Comparison of ENCODE assay signal across 12 cellular contexts in genomic region chr3:66423791-66424190, GRCh38.
DNase-seq lines count a peak whose midpoint lies in the region; ATAC-seq and TF ChIP-seq lines count a peak whose summit lies in the region.
"Had no signal": no experiment of that assay in that cellular context is flagged by ENCODE, and none has a peak within 500 bp of the region (broad histone marks: within the 10 kb centered on the region; RNA-seq: fewer than 3 reads in every experiment).

No MANE protein-coding gene starts in this region.

- H3K9me3 Mint-ChIP-seq in nephron (peaks cover 35% of the 10 kb centered on the region), progenitor cell of endocrine pancreas (ENCODE audit: low read depth) (peaks cover 23% of the 10 kb centered on the region)

- no peak overlapping the region for H3K9ac ChIP-seq in GM23248

- H3F3A ChIP-seq in GM23248 (ENCODE audit: insufficient read depth), result peaks cover 13% of the 10 kb centered on the region

- H3K27me3 Mint-ChIP-seq in nephron (ENCODE audit: low read depth), result no peaks in the 10 kb centered on the region
- no peaks in the 10 kb centered on the region for H3K27me3 Mint-ChIP-seq in progenitor cell of endocrine pancreas
- H3K27me3 Mint-ChIP-seq: activated CD4-positive, alpha-beta T cell treated with anti-CD3 and anti-CD28 coated beads, Interleukin-2, amount 10 ng/mL, durations not matched to agents 24 days and 14 days; stimulated activated naive CD8-positive, alpha-beta T cell treated with anti-CD3 and anti-CD28 coated beads, Interleukin-15, Interleukin-2, amounts not matched to agents 100 ng/mL and 50 ng/mL, for 24 hours had no signal

- no peak for ATAC-seq in HG02642 (IDR thresholded peaks at IDR 0.05; ENCODE audit: poor library complexity, unreplicated experiment)

- H3K27ac Mint-ChIP-seq in nephron, result peak overlapping the region in 2 of 3 experiments; percentile 56 to 59
- H3K27ac Mint-ChIP-seq in progenitor cell of endocrine pancreas, result no peak overlapping the region
- H3K27ac Mint-ChIP-seq: activated CD4-positive, alpha-beta T cell treated with anti-CD3 and anti-CD28 coated beads, Interleukin-2, amount 10 ng/mL, durations not matched to agents 24 days and 14 days; stimulated activated naive CD8-positive, alpha-beta T cell treated with anti-CD3 and anti-CD28 coated beads, Interleukin-15, Interleukin-2, amounts not matched to agents 100 ng/mL and 50 ng/mL, for 24 hours had no signal

- no peak overlapping the region for H3K4me3 ChIP-seq in AG10803 (ENCODE audit: low read length)
- no peak overlapping the region for H3K4me3 ChIP-seq in GM23248
- H3K4me3 ChIP-seq in coronary artery, result no peak overlapping the region
- H3K4me3 ChIP-seq: hepatocyte had no signal

- DNase-seq in AG10803 (ENCODE audit: low read depth), result peak; percentile 75
- peak; percentile 88 for DNase-seq in GM23248
- DNase-seq in coronary artery (ENCODE audit: low spot score), result peak; percentile 59
- no peak for DNase-seq in progenitor cell of endocrine pancreas (ENCODE audit: low spot score, unreplicated experiment)
- DNase-seq in NCI-H510A treated with DMSO at 0.1 percent for 48 hours (lab: John Stamatoyannopoulos, UW), result no peak
- DNase-seq: activated CD4-positive, alpha-beta T cell treated with anti-CD3 and anti-CD28 coated beads, Interleukin-2, amount 10 ng/mL, durations not matched to agents 24 days and 14 days; activated naive CD4-positive, alpha-beta T cell treated with anti-CD3 and anti-CD28 coated beads, Interleukin-2, amount 50 U/mL, for 16 hours; effector CD8-positive, alpha-beta T cell had no signal

- H3K36me3 Mint-ChIP-seq in nephron (ENCODE audit: low read depth) (peaks cover 46% of the 10 kb centered on the region), progenitor cell of endocrine pancreas (ENCODE audit: insufficient read depth) (peaks cover 42% of the 10 kb centered on the region)

- H3K27me3 ChIP-seq in GM23248 (replicated peaks; ENCODE audit: insufficient read depth), result no peaks in the 10 kb centered on the region
- H3K27me3 ChIP-seq: hepatocyte had no signal

- TF ChIP-seq CTCF in AG10803 (conservative IDR thresholded peaks at IDR 0.05; ENCODE audit: low read length) (peak; percentile 10; the same call in 1 of the 2 replicates), coronary artery (IDR thresholded peaks at IDR 0.05) (no peak), nephron (IDR thresholded peaks at IDR 0.05; ENCODE audit: unreplicated experiment in 3 of 3) (no peak), progenitor cell of endocrine pancreas (IDR thresholded peaks at IDR 0.05; ENCODE audit: unreplicated experiment) (no peak)

- no peaks in the 10 kb centered on the region for H4K20me1 ChIP-seq in GM23248 (ENCODE audit: insufficient read depth)

- no peaks in the 10 kb centered on the region for H3K9me3 ChIP-seq in GM23248 (ENCODE audit: low read depth)

- H3K4me3 Mint-ChIP-seq in nephron (no peak overlapping the region), progenitor cell of endocrine pancreas (ENCODE audit: low read depth) (no peak overlapping the region)
- H3K4me3 Mint-ChIP-seq: activated CD4-positive, alpha-beta T cell treated with anti-CD3 and anti-CD28 coated beads, Interleukin-2, amount 10 ng/mL, durations not matched to agents 24 days and 14 days; stimulated activated naive CD8-positive, alpha-beta T cell treated with anti-CD3 and anti-CD28 coated beads, Interleukin-15, Interleukin-2, amounts not matched to agents 100 ng/mL and 50 ng/mL, for 24 hours had no signal

- H3K9me2 ChIP-seq in GM23248 (ENCODE audit: insufficient read depth), result no peaks in the 10 kb centered on the region

- no peak overlapping the region for H2AFZ ChIP-seq in GM23248
- H2AFZ ChIP-seq: hepatocyte had no signal

- H3K4me2 ChIP-seq in GM23248 (ENCODE audit: unreplicated experiment), result peak overlapping the region; percentile 51
- H3K4me2 ChIP-seq: hepatocyte had no signal

- WGBS in GM23248 (ENCODE audit: low coverage in 1 of 2, low lambda C conversion rate in 2 of 2, missing lambda C conversion rate in 2 of 2), 2 experiments, result 0 to 5% methylated on average over 3 of the region's 3 CpGs

- no peaks in the 10 kb centered on the region for H3K36me3 ChIP-seq in GM23248 (ENCODE audit: low read depth)

- peaks cover 20% of the 10 kb centered on the region for H3K4me1 ChIP-seq in GM23248 (ENCODE audit: insufficient read depth)

- H3K4me1 Mint-ChIP-seq in nephron, result peaks cover 65% of the 10 kb centered on the region
- peaks cover 6% of the 10 kb centered on the region for H3K4me1 Mint-ChIP-seq in progenitor cell of endocrine pancreas (ENCODE audit: low read depth)

- no peaks in the 10 kb centered on the region for H3K79me2 ChIP-seq in GM23248 (ENCODE audit: insufficient read depth)

- H3K27ac ChIP-seq in GM23248, result peak overlapping the region; percentile 60
- H3K27ac ChIP-seq in coronary artery, result peak overlapping the region in 1 of 2 donors; percentile 43
- H3K27ac ChIP-seq: hepatocyte had no signal

- in situ Hi-C loops in GM23248 (cut with MboI), result no loop called here

Comparison
In these comparisons a context has a peak if more than half of its experiments do, and no peak if none do; other contexts are left out.
1. DNase-seq: peak in AG10803 (single experiment), GM23248 (single experiment) and coronary artery (single experiment); none in progenitor cell of endocrine pancreas (single experiment) and NCI-H510A treated with DMSO at 0.1 percent for 48 hours (single experiment).